Comparison of ENCODE assay signal across 13 cellular contexts in the genomic region with DNA sequence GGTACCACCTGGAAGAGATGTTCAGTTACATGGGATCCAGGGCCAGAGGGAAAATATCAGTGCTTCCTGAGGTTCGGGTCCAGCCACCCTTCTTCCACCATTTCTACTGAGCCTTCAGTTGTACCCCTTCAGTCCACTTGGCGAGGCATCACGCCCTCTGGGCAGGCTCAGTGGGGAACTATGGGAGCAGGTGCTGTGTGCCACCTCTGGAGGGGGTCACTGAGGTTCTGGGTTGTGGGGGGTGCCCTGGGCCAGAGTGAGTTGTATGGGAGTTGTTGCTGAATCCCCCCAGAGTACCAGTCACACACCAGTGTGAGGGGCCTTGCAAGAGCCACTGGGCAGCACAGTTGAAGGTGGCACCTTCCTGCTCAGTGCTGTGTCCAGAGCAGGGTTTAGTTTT. TPM values are rescaled to one million over a fixed set of nuclear protein-coding genes. Genes with fewer than 3 reads are reported as not detected.
DNase-seq lines count a peak whose midpoint lies in the region; ATAC-seq and TF ChIP-seq lines count a peak whose summit lies in the region.
"Had no signal": no experiment of that assay in that cellular context is flagged by ENCODE, and none has a peak within 500 bp of the region (broad histone marks: within the 10 kb centered on the region; RNA-seq: fewer than 3 reads in every experiment).

No MANE protein-coding gene starts in this region.

- no peaks in the 10 kb centered on the region for H3K27me3 Mint-ChIP-seq in activated naive CD4-positive, alpha-beta T cell treated with anti-CD3 and anti-CD28 coated beads, Interleukin-2, amount 50 U/mL, for 24 hours
- peaks cover 13% of the 10 kb centered on the region for H3K27me3 Mint-ChIP-seq in brain
- H3K27me3 Mint-ChIP-seq in stimulated activated naive B cell treated with anti-CD40 and anti-IgM and Interleukin-4, amounts not matched to agents 10 μg/mL and 1 μg/mL and 100 μg/mL, for 72 hours, result no peaks in the 10 kb centered on the region

- BruUV-seq in IMR-90 (replicated peaks; lab: Mats Ljungman, UMichigan), result no TSS peak

- H3K9me3 Mint-ChIP-seq in activated naive CD4-positive, alpha-beta T cell treated with anti-CD3 and anti-CD28 coated beads, Interleukin-2, amount 50 U/mL, for 24 hours, result no peaks in the 10 kb centered on the region
- no peaks in the 10 kb centered on the region for H3K9me3 Mint-ChIP-seq in activated naive CD4-positive, alpha-beta T cell treated with anti-CD3 and anti-CD28 coated beads, Interleukin-2, amount 50 U/mL, for 72 hours
- peaks cover 0 to 17% (median 0%) of the 10 kb centered on the region in 5 experiments for H3K9me3 Mint-ChIP-seq in brain
- no peaks in the 10 kb centered on the region for H3K9me3 Mint-ChIP-seq in stimulated activated naive B cell treated with anti-CD40 and anti-IgM and Interleukin-4, amounts not matched to agents 10 μg/mL and 1 μg/mL and 100 μg/mL, for 72 hours

- TF ChIP-seq CTCF in IMR-90 (conservative IDR thresholded peaks at IDR 0.05; ENCODE audit: low read depth, low read length) (no peak), brain (conservative IDR thresholded peaks at IDR 0.05) (no peak), omental fat pad (IDR thresholded peaks at IDR 0.05) (no peak)

- H2BK5ac ChIP-seq in IMR-90 (ENCODE audit: low read depth, low read length, poor library complexity, severe bottlenecking), result no peak overlapping the region

- peak overlapping the region; percentile 5; the same call in 1 of the 2 replicates for H3K4ac ChIP-seq in IMR-90 (ENCODE audit: low read depth, low read length)

- H4K91ac ChIP-seq in IMR-90 (ENCODE audit: insufficient read depth, low read depth, low read length), result no peak overlapping the region

- peaks cover 4% of the 10 kb centered on the region for H3K36me3 Mint-ChIP-seq in activated naive CD4-positive, alpha-beta T cell treated with anti-CD3 and anti-CD28 coated beads, Interleukin-2, amount 50 U/mL, for 24 hours
- peaks cover 14 to 40% of the 10 kb centered on the region in 2 donors for H3K36me3 Mint-ChIP-seq in activated naive CD4-positive, alpha-beta T cell treated with anti-CD3 and anti-CD28 coated beads, Interleukin-2, amount 50 U/mL, for 72 hours
- H3K36me3 Mint-ChIP-seq in brain, result peaks cover 17% of the 10 kb centered on the region
- H3K36me3 Mint-ChIP-seq in stimulated activated naive B cell treated with anti-CD40 and anti-IgM and Interleukin-4, amounts not matched to agents 10 μg/mL and 1 μg/mL and 100 μg/mL, for 72 hours, result peaks cover 24 to 49% of the 10 kb centered on the region in 2 donors

- H3K4me1 ChIP-seq in IMR-90 (ENCODE audit: control insufficient read depth, insufficient read depth, low read length), result peaks cover 18% of the 10 kb centered on the region

- POLR2A ChIA-PET in IMR-90 (lab: Charles Lee; ENCODE audit: unreplicated experiment), result no interaction called here

- no peaks in the 10 kb centered on the region for H3K27me3 ChIP-seq in IMR-90 (ENCODE audit: control insufficient read depth, insufficient read depth, low read length)
- H3K27me3 ChIP-seq: ascending aorta, BE2C had no signal

- CTCF ChIA-PET in IMR-90 (lab: Yijun Ruan, JAX), result no interaction called here

- H4K20me1 ChIP-seq in IMR-90 (ENCODE audit: insufficient read depth, low read length), result peaks cover 6% of the 10 kb centered on the region; the same call in 1 of the 2 replicates

- no peak overlapping the region for H2AK9ac ChIP-seq in IMR-90 (replicated peaks; ENCODE audit: low read depth, low read length, poor library complexity)

- H3K9me1 ChIP-seq in IMR-90 (ENCODE audit: insufficient read depth, low read length), result no peaks in the 10 kb centered on the region; the same call in 1 of the 2 replicates

- H2BK20ac ChIP-seq in IMR-90 (ENCODE audit: low read depth, low read length), result no peak overlapping the region

- no peak overlapping the region for H4K8ac ChIP-seq in IMR-90 (ENCODE audit: low read depth in 2 of 2, low read length in 2 of 2)

- H3K18ac ChIP-seq in IMR-90 (ENCODE audit: low read depth, low read length), result no peak overlapping the region

- no peak overlapping the region for H3K27ac ChIP-seq in IMR-90 (ENCODE audit: insufficient read depth, low read length)
- H3K27ac ChIP-seq: ascending aorta had no signal

- H3K9me3 ChIP-seq in IMR-90 (ENCODE audit: control insufficient read depth, insufficient read depth, low read length), result no peaks in the 10 kb centered on the region
- H3K9me3 ChIP-seq: ascending aorta, BE2C had no signal

- dilution Hi-C loops in IMR-90 (cut with HindIII; ENCODE audit: low sequenced_read_pairs, unreplicated experiment), result no loop called here

- H3K56ac ChIP-seq in IMR-90 (ENCODE audit: extremely low read depth, insufficient read depth, low read length), result no peak overlapping the region

- peaks cover 5 to 21% of the 10 kb centered on the region in 2 experiments; a peak in 3 of 4 replicates for H3K79me1 ChIP-seq in IMR-90 (ENCODE audit: low read depth in 1 of 2, low read length in 2 of 2)

- H3K14ac ChIP-seq in IMR-90 (replicated peaks; ENCODE audit: low read depth, low read length), result no peak overlapping the region

- no CpG with 5 or more reads among the region's 3 CpGs for WGBS in IMR-90 (ENCODE audit: extremely low coverage in 2 of 2, insufficient read length in 1 of 2), 2 experiments

- DNase-seq in activated naive CD4-positive, alpha-beta T cell treated with anti-CD3 and anti-CD28 coated beads, Interleukin-2, amount 50 U/mL, for 72 hours (ENCODE audit: low spot score in 2 of 2), result no peak
- no peak for DNase-seq in IMR-90
- no peak for DNase-seq in stimulated activated naive B cell treated with anti-CD40 and anti-IgM and Interleukin-4, amounts not matched to agents 10 μg/mL and 1 μg/mL and 100 μg/mL, for 72 hours
- no peak for DNase-seq in omental fat pad (ENCODE audit: low spot score)
- DNase-seq in NCI-H1436 treated with DMSO at 0.1 percent for 48 hours (lab: John Stamatoyannopoulos, UW), result no peak
- DNase-seq: BE2C; KG1; NCI-H1930; stimulated activated CD8-positive, alpha-beta memory T cell treated with anti-CD3 and anti-CD28 coated beads, Interleukin-4, amount 100 ng/mL, for 48 hours had no signal

- H3K4me3 ChIP-seq in IMR-90 (ENCODE audit: insufficient read depth, low read depth, low read length), result no peak overlapping the region
- H3K4me3 ChIP-seq: ascending aorta had no signal

- H2AFZ ChIP-seq in IMR-90 (replicated peaks; ENCODE audit: low read length, poor library complexity), result no peak overlapping the region

- no peak overlapping the region for H2BK120ac ChIP-seq in IMR-90 (ENCODE audit: low read depth, low read length)

- H3K36me3 ChIP-seq in IMR-90 (ENCODE audit: control insufficient read depth, insufficient read depth, low read length), result no peaks in the 10 kb centered on the region
- H3K36me3 ChIP-seq: ascending aorta had no signal

- H3K4me1 Mint-ChIP-seq in activated naive CD4-positive, alpha-beta T cell treated with anti-CD3 and anti-CD28 coated beads, Interleukin-2, amount 50 U/mL, for 24 hours, result peaks cover 35% of the 10 kb centered on the region
- H3K4me1 Mint-ChIP-seq in brain, result peaks cover 84% of the 10 kb centered on the region
- H3K4me1 Mint-ChIP-seq in stimulated activated naive B cell treated with anti-CD40 and anti-IgM and Interleukin-4, amounts not matched to agents 10 μg/mL and 1 μg/mL and 100 μg/mL, for 72 hours, result peaks cover 34 to 62% of the 10 kb centered on the region in 2 donors

- no peak overlapping the region for H2BK15ac ChIP-seq in IMR-90 (ENCODE audit: low read depth, low read length)

- no peak overlapping the region for H3K4me3 Mint-ChIP-seq in activated naive CD4-positive, alpha-beta T cell treated with anti-CD3 and anti-CD28 coated beads, Interleukin-2, amount 50 U/mL, for 24 hours
- peak overlapping the region in 2 of 5 experiments; percentile 8 to 41 for H3K4me3 Mint-ChIP-seq in brain
- H3K4me3 Mint-ChIP-seq in stimulated activated naive B cell treated with anti-CD40 and anti-IgM and Interleukin-4, amounts not matched to agents 10 μg/mL and 1 μg/mL and 100 μg/mL, for 72 hours, result no peak overlapping the region

- in situ Hi-C loops in IMR-90 (cut with MboI; ENCODE audit: low sequenced_read_pairs), result no loop called here

- no peak for TF ChIP-seq POLR2A in IMR-90 (IDR thresholded peaks at IDR 0.05; ENCODE audit: low read depth, low read length)

- no peak for TF ChIP-seq RAD21 in IMR-90 (IDR thresholded peaks at IDR 0.05; ENCODE audit: low read length)

- peak overlapping the region; percentile 8 for H3K27ac Mint-ChIP-seq in activated naive CD4-positive, alpha-beta T cell treated with anti-CD3 and anti-CD28 coated beads, Interleukin-2, amount 50 U/mL, for 24 hours
- no peak overlapping the region for H3K27ac Mint-ChIP-seq in activated naive CD4-positive, alpha-beta T cell treated with anti-CD3 and anti-CD28 coated beads, Interleukin-2, amount 50 U/mL, for 72 hours
- peak overlapping the region in 4 of 5 experiments; percentile 27 to 100 (median 100) for H3K27ac Mint-ChIP-seq in brain
- H3K27ac Mint-ChIP-seq in stimulated activated naive B cell treated with anti-CD40 and anti-IgM and Interleukin-4, amounts not matched to agents 10 μg/mL and 1 μg/mL and 100 μg/mL, for 72 hours, result peak overlapping the region; percentile 15

- H4K5ac ChIP-seq in IMR-90 (ENCODE audit: low read depth, low read length), result no peak overlapping the region

- intact Hi-C loops in IMR-90 (cut with micrococcal nuclease), result no loop called here

- ATAC-seq in activated naive CD4-positive, alpha-beta T cell treated with anti-CD3 and anti-CD28 coated beads, Interleukin-2, amount 50 U/mL, for 72 hours, result no peak
- no peak for ATAC-seq in IMR-90 (ENCODE audit: low read depth)
- ATAC-seq in stimulated activated naive B cell treated with anti-CD40 and anti-IgM and Interleukin-4, amounts not matched to agents 10 μg/mL and 1 μg/mL and 100 μg/mL, for 72 hours (replicated peaks), result no peak
- no peak for ATAC-seq in omental fat pad (ENCODE audit: low FRiP score)
- no peak for ATAC-seq in GM21786 (IDR thresholded peaks at IDR 0.05; ENCODE audit: unreplicated experiment)

- H2AK5ac ChIP-seq in IMR-90 (ENCODE audit: low read depth, low read length), result no peak overlapping the region

- no peak overlapping the region for H3K23ac ChIP-seq in IMR-90 (ENCODE audit: low read depth, low read length)

- H3K9ac ChIP-seq in IMR-90 (ENCODE audit: low read depth, low read length), result no peak overlapping the region

- H3K4me2 ChIP-seq in IMR-90 (ENCODE audit: low read depth, low read length), result no peak overlapping the region

RNA-seq across cellular contexts. Expression of a gene that starts 2.7 kb away (rescaled TPM):
- total RNA-seq in activated naive CD4-positive, alpha-beta T cell treated with anti-CD3 and anti-CD28 coated beads, Interleukin-2, amount 50 U/mL, for 72 hours, result 100 to 1,000 TPM; 162 to 163 TPM
- 8.1 and 9.2 TPM in 2 replicates for total RNA-seq in IMR-90 (2012; rRNA removed)
- polyA plus RNA-seq in IMR-90 (2012; rRNA removed), result 47.4 and 50.1 TPM in 2 replicates
- 40.1 and 52.1 TPM in 2 replicates for polyA plus RNA-seq in IMR-90 (2012; cell fraction: cytosol; rRNA removed)
- polyA plus RNA-seq in IMR-90 (2012; cell fraction: nucleus; rRNA removed; ENCODE audit: low replicate concordance), result 62.2 and 101 TPM in 2 replicates
- 115 TPM for polyA plus RNA-seq in brain (ENCODE audit: insufficient read depth, low read depth, low replicate concordance)
- total RNA-seq in omental fat pad, result 10 to 100 TPM; 26.3 to 63.5 (median 33.8) TPM

RNA-seq across cellular contexts. Expression of a gene that starts 29.7 kb away (rescaled TPM):
- 10 to 100 TPM; 16.7 to 31.7 TPM for total RNA-seq in activated naive CD4-positive, alpha-beta T cell treated with anti-CD3 and anti-CD28 coated beads, Interleukin-2, amount 50 U/mL, for 72 hours
- total RNA-seq in IMR-90 (2012; rRNA removed) (6.1 and 7.0 TPM in 2 replicates), omental fat pad (1 to 10 TPM; 1.6 to 3.5 (median 3.4) TPM)
- polyA plus RNA-seq in IMR-90 (2012; rRNA removed) (5.1 and 7.5 TPM in 2 replicates), brain (ENCODE audit: insufficient read depth, low read depth, low replicate concordance) (3.7 TPM)
- polyA plus RNA-seq in IMR-90 (2012; cell fraction: cytosol; rRNA removed), result 3.3 and 5.2 TPM in 2 replicates
- 2.0 and 2.3 TPM in 2 replicates for polyA plus RNA-seq in IMR-90 (2012; cell fraction: nucleus; rRNA removed; ENCODE audit: low replicate concordance)

Comparison
In these comparisons a context has a peak if more than half of its experiments do, and no peak if none do; other contexts are left out.
1. H3K27ac Mint-ChIP-seq: peak in activated naive CD4-positive, alpha-beta T cell treated with anti-CD3 and anti-CD28 coated beads, Interleukin-2, amount 50 U/mL, for 24 hours (single experiment), brain (4 of 5) and stimulated activated naive B cell treated with anti-CD40 and anti-IgM and Interleukin-4, amounts not matched to agents 10 μg/mL and 1 μg/mL and 100 μg/mL, for 72 hours (single experiment); none in activated naive CD4-positive, alpha-beta T cell treated with anti-CD3 and anti-CD28 coated beads, Interleukin-2, amount 50 U/mL, for 72 hours (0 of 2).